In genomic region chr18:29123706-29124530, GRCh38 we compare ENCODE assay signal across 21 cellular contexts.
A peak's percentile ranks its signal among the peaks of the same experiment; 100 is the strongest.
DNase-seq lines count a peak whose midpoint lies in the region; ATAC-seq, FAIRE-seq and TF ChIP-seq lines count a peak whose summit lies in the region.
"Had no signal": no experiment of that assay in that cellular context is flagged by ENCODE, and none has a peak within 500 bp of the region (broad histone marks: within the 10 kb centered on the region; RNA-seq: fewer than 3 reads in every experiment).

No MANE protein-coding gene starts in this region.

- H3K4me1 Mint-ChIP-seq in T-helper 17 cell = no peaks in the 10 kb centered on the region
- H3K4me1 Mint-ChIP-seq: activated CD8-positive, alpha-beta memory T cell treated with anti-CD3 and anti-CD28 coated beads, Interleukin-2, amount 10 ng/mL, durations not matched to agents 7 days and 5 days had no signal

- intact Hi-C loops in IMR-90 (cut with micrococcal nuclease) = no loop called here

- no TSS peak for BruUV-seq in IMR-90 (replicated peaks; lab: Mats Ljungman, UMichigan)

- H3K9me3 ChIP-seq in A549 (no peaks in the 10 kb centered on the region), IMR-90 (ENCODE audit: control insufficient read depth, insufficient read depth, low read length) (no peaks in the 10 kb centered on the region), iPS-20b (ENCODE audit: insufficient read depth, low read depth, low read length) (no peaks in the 10 kb centered on the region), T-helper 17 cell (ENCODE audit: control insufficient read depth, low read length, poor library complexity, severe bottlenecking) (no peaks in the 10 kb centered on the region)
- H3K9me3 ChIP-seq: SJCRH30, tibial nerve had no signal

- H3K27ac Mint-ChIP-seq in T-helper 17 cell = no peak overlapping the region
- H3K27ac Mint-ChIP-seq: activated CD8-positive, alpha-beta memory T cell treated with anti-CD3 and anti-CD28 coated beads, Interleukin-2, amount 10 ng/mL, durations not matched to agents 7 days and 5 days; T-helper 2 cell treated with Interferon-gamma antibody and Interleukin-4, amounts not matched to agents 5 μg/mL and 100 μg/mL, for 36 hours had no signal

- no peak for DNase-seq in A549 (ENCODE audit: low read depth in 1 of 2, low spot score in 1 of 2)
- no peak for DNase-seq in IMR-90
- DNase-seq in bronchial epithelial cell (ENCODE audit: low read depth) = peak; percentile 31
- no peak for DNase-seq in kidney glomerular epithelial cell (lab: John Stamatoyannopoulos, UW)
- DNase-seq in T-helper 17 cell = no peak
- DNase-seq in activated CD4-positive, alpha-beta T cell treated with anti-CD3 and anti-CD28 coated beads for 48 hours = no peak
- DNase-seq: activated CD8-positive, alpha-beta memory T cell treated with anti-CD3 and anti-CD28 coated beads, Interleukin-2, amount 10 ng/mL, durations not matched to agents 7 days and 5 days; activated gamma-delta T cell; anterior cingulate cortex; DMS79; glutamatergic neuron; H7; NCI-H187; NCI-H446; SJCRH30; stimulated activated naive CD4-positive, alpha-beta T cell had no signal

- H4K8ac ChIP-seq in IMR-90 (ENCODE audit: low read depth in 2 of 2, low read length in 2 of 2) = peak overlapping the region in 1 of 2 experiments; percentile 85; a peak in 1 of 4 replicates

- no peak overlapping the region for H2AFZ ChIP-seq in IMR-90 (replicated peaks; ENCODE audit: low read length, poor library complexity)

- no peak overlapping the region for H3K4ac ChIP-seq in IMR-90 (ENCODE audit: low read depth, low read length)

- peak overlapping the region; percentile 78; the same call in 1 of the 2 replicates for H4K5ac ChIP-seq in IMR-90 (ENCODE audit: low read depth, low read length)

- H3K18ac ChIP-seq in IMR-90 (ENCODE audit: low read depth, low read length) = no peak overlapping the region; the same call in 1 of the 2 replicates

- no peak overlapping the region for H2BK15ac ChIP-seq in IMR-90 (ENCODE audit: low read depth, low read length)

- TF ChIP-seq RAD21 in A549 (conservative IDR thresholded peaks at IDR 0.05 in 1 of 2, IDR thresholded peaks at IDR 0.05 in 1 of 2) = no peak
- TF ChIP-seq RAD21 in IMR-90 (IDR thresholded peaks at IDR 0.05; ENCODE audit: low read length) = no peak

- H3K4me2 ChIP-seq in A549 (peak overlapping the region; percentile 26; the same call in 1 of the 3 replicates), IMR-90 (ENCODE audit: low read depth, low read length) (no peak overlapping the region)

- H3K4me3 ChIP-seq in A549 = no peak overlapping the region
- H3K4me3 ChIP-seq in IMR-90 (ENCODE audit: insufficient read depth, low read depth, low read length) = no peak overlapping the region
- no peak overlapping the region for H3K4me3 ChIP-seq in bronchial epithelial cell (ENCODE audit: low read depth, low read length)
- 0 out of 2 replicates have a peak overlapping the region, but pooled peaks have one; percentile 2 for H3K4me3 ChIP-seq in iPS-20b (ENCODE audit: low read length)
- H3K4me3 ChIP-seq: SJCRH30, tibial nerve had no signal

- TF ChIP-seq EP300 in A549 (IDR thresholded peaks at IDR 0.05) = no peak

- in situ Hi-C loops in IMR-90 (cut with MboI; ENCODE audit: low sequenced_read_pairs) = no loop called here

- H3K27me3 ChIP-seq in IMR-90 (ENCODE audit: control insufficient read depth, insufficient read depth, low read length) (no peaks in the 10 kb centered on the region), bronchial epithelial cell (ENCODE audit: control insufficient read depth, insufficient read depth, low read length) (no peaks in the 10 kb centered on the region), iPS-20b (ENCODE audit: insufficient read depth, low read length) (no peaks in the 10 kb centered on the region)
- H3K27me3 ChIP-seq: SJCRH30, tibial nerve had no signal

- FAIRE-seq in A549 (lab: Jason Lieb, UNC) (no peak), bronchial epithelial cell (lab: Jason Lieb, UNC) (no peak)
- FAIRE-seq: GM18507 had no signal

- no peak overlapping the region for H2AK5ac ChIP-seq in IMR-90 (ENCODE audit: low read depth, low read length)

- H4K91ac ChIP-seq in IMR-90 (ENCODE audit: insufficient read depth, low read depth, low read length) = no peak overlapping the region

- no peak overlapping the region for H3K56ac ChIP-seq in IMR-90 (ENCODE audit: extremely low read depth, insufficient read depth, low read length)

- ATAC-seq in A549 (no peak), IMR-90 (ENCODE audit: low read depth) (no peak; the same call in 1 of the 2 replicates), HG03039 (IDR thresholded peaks at IDR 0.05; ENCODE audit: unreplicated experiment) (no peak), T-helper 17 cell (no peak)
- ATAC-seq: activated CD8-positive, alpha-beta memory T cell treated with anti-CD3 and anti-CD28 coated beads, Interleukin-2, amount 10 ng/mL, durations not matched to agents 7 days and 5 days had no signal

- no peak overlapping the region for H3K4me3 Mint-ChIP-seq in T-helper 17 cell
- H3K4me3 Mint-ChIP-seq: activated CD8-positive, alpha-beta memory T cell treated with anti-CD3 and anti-CD28 coated beads, Interleukin-2, amount 10 ng/mL, durations not matched to agents 7 days and 5 days; T-helper 2 cell treated with Interferon-gamma antibody and Interleukin-4, amounts not matched to agents 5 μg/mL and 100 μg/mL, for 36 hours had no signal

- H3K23ac ChIP-seq in IMR-90 (ENCODE audit: low read depth, low read length) = no peak overlapping the region

- no peaks in the 10 kb centered on the region for H4K20me1 ChIP-seq in IMR-90 (ENCODE audit: insufficient read depth, low read length)

- H3K36me3 ChIP-seq in IMR-90 (ENCODE audit: control insufficient read depth, insufficient read depth, low read length) = no peaks in the 10 kb centered on the region
- no peaks in the 10 kb centered on the region for H3K36me3 ChIP-seq in bronchial epithelial cell (ENCODE audit: control insufficient read depth, insufficient read depth, low read length)
- no peaks in the 10 kb centered on the region for H3K36me3 ChIP-seq in iPS-20b (ENCODE audit: insufficient read depth, low read depth, low read length)
- H3K36me3 ChIP-seq: SJCRH30, tibial nerve had no signal

- CTCF ChIA-PET in A549 (lab: Yijun Ruan, JAX) (no interaction called here), IMR-90 (lab: Yijun Ruan, JAX) (no interaction called here)

- H3K9me1 ChIP-seq in IMR-90 (ENCODE audit: insufficient read depth, low read length) = no peaks in the 10 kb centered on the region

- TF ChIP-seq POLR2A in A549 (IDR thresholded peaks at IDR 0.05; ENCODE audit: low read length) = no peak
- no peak for TF ChIP-seq POLR2A in IMR-90 (IDR thresholded peaks at IDR 0.05; ENCODE audit: low read depth, low read length)

- H2BK5ac ChIP-seq in IMR-90 (ENCODE audit: low read depth, low read length, poor library complexity, severe bottlenecking) = no peak overlapping the region

- POLR2A ChIA-PET in A549 (lab: Yijun Ruan, JAX) = no interaction called here
- POLR2A ChIA-PET in IMR-90 (lab: Charles Lee; ENCODE audit: unreplicated experiment) = interaction anchor here (0.6 kb wide), 1 partner anchor 166 kb away, joined by 4 read pairs; no protein-coding TSS in a partner anchor

- H2AK9ac ChIP-seq in IMR-90 (replicated peaks; ENCODE audit: low read depth, low read length, poor library complexity) = no peak overlapping the region

- no peak overlapping the region; the same call in 1 of the 2 replicates for H3K14ac ChIP-seq in IMR-90 (replicated peaks; ENCODE audit: low read depth, low read length)

- H3K27ac ChIP-seq in A549 = no peak overlapping the region
- no peak overlapping the region for H3K27ac ChIP-seq in IMR-90 (ENCODE audit: insufficient read depth, low read length)
- H3K27ac ChIP-seq in iPS-20b (ENCODE audit: low read length) = no peak overlapping the region
- H3K27ac ChIP-seq: SJCRH30, tibial nerve had no signal

- H3K79me1 ChIP-seq in IMR-90 (ENCODE audit: low read depth in 1 of 2, low read length in 2 of 2) = no peaks in the 10 kb centered on the region

- H3K4me1 ChIP-seq in A549 (no peaks in the 10 kb centered on the region), IMR-90 (ENCODE audit: control insufficient read depth, insufficient read depth, low read length) (no peaks in the 10 kb centered on the region), iPS-20b (ENCODE audit: insufficient read depth, low read length) (peaks cover 9% of the 10 kb centered on the region)
- H3K4me1 ChIP-seq: SJCRH30, tibial nerve had no signal

- H2BK120ac ChIP-seq in IMR-90 (ENCODE audit: low read depth, low read length) = no peak overlapping the region

- H2BK20ac ChIP-seq in IMR-90 (ENCODE audit: low read depth, low read length) = no peak overlapping the region

- no peak for TF ChIP-seq CTCF in A549 (IDR thresholded peaks at IDR 0.05)
- no peak for TF ChIP-seq CTCF in IMR-90 (conservative IDR thresholded peaks at IDR 0.05; ENCODE audit: low read depth, low read length)
- no peak for TF ChIP-seq CTCF in bronchial epithelial cell (IDR thresholded peaks at IDR 0.05; ENCODE audit: insufficient read depth, low read length, severe bottlenecking)

- dilution Hi-C loops in IMR-90 (cut with HindIII; ENCODE audit: low sequenced_read_pairs, unreplicated experiment) = no loop called here

- H3K9ac ChIP-seq in IMR-90 (ENCODE audit: low read depth, low read length) = no peak overlapping the region
- H3K9ac ChIP-seq in iPS-20b (ENCODE audit: low read depth, low read length) = no peak overlapping the region

- WGBS in A549 (ENCODE audit: missing lambda C conversion rate) = 65% methylated on average over 1 of the region's 1 CpG
- WGBS in IMR-90 (ENCODE audit: extremely low coverage in 2 of 2, insufficient read length in 1 of 2), 2 experiments = no CpG with 5 or more reads among the region's 1 CpG

- H3K36me3 Mint-ChIP-seq in T-helper 17 cell (ENCODE audit: low read depth) = no peaks in the 10 kb centered on the region
- H3K36me3 Mint-ChIP-seq: activated CD8-positive, alpha-beta memory T cell treated with anti-CD3 and anti-CD28 coated beads, Interleukin-2, amount 10 ng/mL, durations not matched to agents 7 days and 5 days had no signal

- H3K27me3 Mint-ChIP-seq in T-helper 17 cell = no peaks in the 10 kb centered on the region
- H3K27me3 Mint-ChIP-seq: activated CD8-positive, alpha-beta memory T cell treated with anti-CD3 and anti-CD28 coated beads, Interleukin-2, amount 10 ng/mL, durations not matched to agents 7 days and 5 days had no signal

TF ChIP-seq in A549, 52 proteins besides CTCF, POLR2A, EP300 and RAD21 (continues in another document):
- no peak for TF ChIP-seq PHF8 (IDR thresholded peaks at IDR 0.05; ENCODE audit: borderline replicate concordance, low read depth)
- TF ChIP-seq HEYL (CRISPR knock-in tag; IDR thresholded peaks at IDR 0.05) = no peak
- TF ChIP-seq ZSCAN20 (CRISPR knock-in tag; IDR thresholded peaks at IDR 0.05) = no peak
- no peak for TF ChIP-seq CBX2 (IDR thresholded peaks at IDR 0.05; ENCODE audit: borderline replicate concordance, low read depth)

TF ChIP-seq in IMR-90, 13 proteins besides CTCF, POLR2A, EP300 and RAD21 (continues in another document):
- TF ChIP-seq MXI1 (IDR thresholded peaks at IDR 0.05; ENCODE audit: borderline replicate concordance, low read depth, low read length) (no peak), CEBPB (IDR thresholded peaks at IDR 0.05; ENCODE audit: low read depth, low read length) (no peak)
